Comparison of ENCODE assay signal across 9 cellular contexts in the genomic region with DNA sequence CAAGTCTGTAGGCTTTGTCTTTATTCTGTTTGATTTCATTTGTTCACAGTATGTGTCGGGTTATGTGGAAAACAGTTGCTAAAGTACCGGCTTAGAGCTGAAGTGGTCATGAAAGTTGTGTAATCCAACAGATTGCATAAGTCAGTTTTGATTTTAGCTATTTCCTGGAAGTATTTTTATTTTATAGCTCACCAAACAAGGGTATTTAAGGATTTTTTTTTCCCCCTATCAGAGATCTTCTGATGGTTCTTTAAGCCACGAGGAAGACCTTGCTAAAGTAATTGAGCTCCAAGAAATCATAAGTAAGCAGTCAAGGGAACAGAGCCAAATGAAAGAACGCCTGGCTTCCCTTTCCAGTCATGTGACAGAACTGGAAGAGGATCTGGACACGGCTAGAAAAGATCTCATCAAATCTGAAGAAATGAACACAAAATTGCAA. TPM values are rescaled to one million over a fixed set of nuclear protein-coding genes. Genes with fewer than 3 reads are reported as not detected.
A peak's percentile ranks its signal among the peaks of the same experiment; 100 is the strongest.
DNase-seq lines count a peak whose midpoint lies in the region; ATAC-seq and TF ChIP-seq lines count a peak whose summit lies in the region.
"Had no signal": no experiment of that assay in that cellular context is flagged by ENCODE, and none has a peak within 500 bp of the region (broad histone marks: within the 10 kb centered on the region; RNA-seq: fewer than 3 reads in every experiment).

No MANE protein-coding gene starts in this region.

- H3K4me1 ChIP-seq in colonic mucosa (no peaks in the 10 kb centered on the region), lung (ENCODE audit: control insufficient read depth in 2 of 2, insufficient read depth in 2 of 2, low read length in 2 of 2) (peaks cover 0 to 5% of the 10 kb centered on the region in 2 donors), testis (no peaks in the 10 kb centered on the region)

- H3K9ac ChIP-seq in colonic mucosa (ENCODE audit: low read depth in 2 of 2, low read length in 2 of 2), result no peak overlapping the region

- no peak overlapping the region for H3K4me3 ChIP-seq in HL-60 (replicated peaks; ENCODE audit: insufficient read depth, low read length)
- H3K4me3 ChIP-seq in colonic mucosa, result no peak overlapping the region
- H3K4me3 ChIP-seq in lung, result no peak overlapping the region
- no peak overlapping the region for H3K4me3 ChIP-seq in testis

- H3K27ac ChIP-seq in HL-60 (replicated peaks), result no peak overlapping the region
- peak overlapping the region; percentile 41 for H3K27ac ChIP-seq in colonic mucosa
- H3K27ac ChIP-seq in lung (ENCODE audit: low read depth in 1 of 2, low read length in 1 of 2), result peak overlapping the region in 1 of 2 donors; percentile 51
- H3K27ac ChIP-seq in testis, result peak overlapping the region in 1 of 2 donors; percentile 54

- H3K9me3 ChIP-seq in colonic mucosa (no peaks in the 10 kb centered on the region), lung (ENCODE audit: control insufficient read depth in 2 of 2, insufficient read depth in 1 of 2, low read length in 1 of 2) (no peaks in the 10 kb centered on the region), testis (no peaks in the 10 kb centered on the region)

- H3K27me3 ChIP-seq in HL-60 (ENCODE audit: insufficient read depth, poor library complexity, severe bottlenecking) (no peaks in the 10 kb centered on the region), colonic mucosa (no peaks in the 10 kb centered on the region), lung (ENCODE audit: control insufficient read depth, insufficient read depth) (no peaks in the 10 kb centered on the region), testis (no peaks in the 10 kb centered on the region)

- WGBS in lung, 2 donors, result 17 to 33% methylated on average over 5 of the region's 5 CpGs
- WGBS in testis, 2 donors, result 54 to 60% methylated on average over 5 of the region's 5 CpGs

- no peak for TF ChIP-seq CTCF in HL-60 (IDR thresholded peaks at IDR 0.05; ENCODE audit: insufficient read depth, low read length)
- no peak for TF ChIP-seq CTCF in colonic mucosa (IDR thresholded peaks at IDR 0.05)
- no peak for TF ChIP-seq CTCF in lung (IDR thresholded peaks at IDR 0.05; ENCODE audit: control extremely low read depth, extremely low read depth)
- TF ChIP-seq CTCF in testis (IDR thresholded peaks at IDR 0.05), result no peak

- DNase-seq in HL-60 (ENCODE audit: low read depth in 1 of 2, low spot score in 1 of 2) (peak; percentile 21 to 43), colonic mucosa (peak; percentile 29), lung (ENCODE audit: low spot score) (no peak), testis (peak; percentile 52), HPDE6-E6E7 (ENCODE audit: extremely low spot score) (no peak), ecto neural progenitor cell (ENCODE audit: low spot score) (no peak), Ammon's horn (ENCODE audit: low spot score) (no peak), NCI-H69 (lab: John Stamatoyannopoulos, UW) (no peak)
- DNase-seq: activated CD4-positive, alpha-beta memory T cell treated with anti-CD3 and anti-CD28 coated beads, Interleukin-2, amount 10 ng/mL, durations not matched to agents 7 days and 5 days had no signal

- peak; percentile 61 for ATAC-seq in lung (ENCODE audit: insufficient read depth, low FRiP score)

- intact Hi-C loops in colonic mucosa (cut with DNase I), result no loop called here
- intact Hi-C loops in testis (cut with DNase I; ENCODE audit: low total_unique reads), result no loop called here

- TF ChIP-seq POLR2A in testis (IDR thresholded peaks at IDR 0.05), result no peak

- peaks cover 6% of the 10 kb centered on the region for H3K36me3 ChIP-seq in colonic mucosa
- H3K36me3 ChIP-seq in lung (ENCODE audit: control insufficient read depth in 2 of 2, insufficient read depth in 2 of 2, low read length in 2 of 2), result peaks cover 6 to 27% of the 10 kb centered on the region in 2 donors
- H3K36me3 ChIP-seq in testis (ENCODE audit: low read depth, missing control alignments), result no peaks in the 10 kb centered on the region

RNA-seq across cellular contexts. Expression of a gene that starts 55.9 kb away (rescaled TPM):
- total RNA-seq in colonic mucosa (10 to 100 TPM; 46.9 to 47.5 TPM), lung (10 to 100 TPM; 59.2 to 85.0 TPM), testis (100 to 1,000 TPM; 125 to 144 TPM)
- polyA plus RNA-seq in lung (10 to 100 TPM; 27.5 to 27.7 TPM), testis (ENCODE audit: insufficient read depth, low read depth, low replicate concordance) (110 TPM)

Comparison
In these comparisons a context has a peak if more than half of its experiments do, and no peak if none do; other contexts are left out.
1. DNase-seq: peak in HL-60 (2 of 2), colonic mucosa (single experiment) and testis (single experiment); none in lung (single experiment), HPDE6-E6E7 (single experiment), ecto neural progenitor cell (single experiment), Ammon's horn (single experiment) and NCI-H69 (single experiment).